ENCODE assay signal across 2 cellular contexts in genomic region chr6:150998992-150999975, GRCh38.
TF ChIP-seq lines count a peak whose summit lies in the region.

No MANE protein-coding gene starts in this region.

TF ChIP-seq in A549, 52 proteins besides CTCF, POLR2A, EP300 and RAD21 (continued from another document):
- TF ChIP-seq REST (IDR thresholded peaks at IDR 0.05) (no peak), POLR2AphosphoS2 (conservative IDR thresholded peaks at IDR 0.05; ENCODE audit: low read length) (no peak), MAFK (IDR thresholded peaks at IDR 0.05; ENCODE audit: partially characterized antibody) (peak; percentile 31)

TF ChIP-seq in K562, 482 proteins besides CTCF, POLR2A, EP300 and RAD21 (continued from another document):
- TF ChIP-seq IRF9 (tag; IDR thresholded peaks at IDR 0.05) = no peak
- peak; percentile 31; the same call in 1 of the 2 replicates for TF ChIP-seq ZNF316 (IDR thresholded peaks at IDR 0.05)
- peak; percentile 51; the same call in 1 of the 2 replicates for TF ChIP-seq C11orf30 (IDR thresholded peaks at IDR 0.05; ENCODE audit: low read depth)
- TF ChIP-seq POLR2B (IDR thresholded peaks at IDR 0.05; ENCODE audit: low read depth, partially characterized antibody) = no peak
- no peak for TF ChIP-seq PRPF4 (IDR thresholded peaks at IDR 0.05; ENCODE audit: insufficient read depth, low read depth, low read length, poor library complexity, severe bottlenecking)
TF ChIP-seq in K562: peak in this region for 3.
